In genomic region chr12:53219116-53219955, GRCh38 we compare ENCODE assay signal across 1 cellular context.
TF ChIP-seq lines count a peak whose summit lies in the region.

No MANE protein-coding gene starts in this region.

TF ChIP-seq in K562, 482 proteins besides CTCF, POLR2A, EP300 and RAD21 (continues in another document):
- TF ChIP-seq PCBP2 (IDR thresholded peaks at IDR 0.05; ENCODE audit: low read depth, low read length, poor library complexity, severe bottlenecking) (no peak), SP1 (CRISPR knock-in tag; IDR thresholded peaks at IDR 0.05) (no peak), MTF1 (CRISPR knock-in tag; IDR thresholded peaks at IDR 0.05; ENCODE audit: borderline replicate concordance) (no peak), XRCC5 (IDR thresholded peaks at IDR 0.05; ENCODE audit: low read depth, low read length) (no peak), CCAR2 (IDR thresholded peaks at IDR 0.05; ENCODE audit: low read depth, low read length) (no peak), SRF (CRISPR knock-in tag; IDR thresholded peaks at IDR 0.05) (no peak), ZNF778 (CRISPR knock-in tag; IDR thresholded peaks at IDR 0.05) (no peak), ZNF41 (CRISPR knock-in tag; conservative IDR thresholded peaks at IDR 0.05) (no peak), NFXL1 (CRISPR knock-in tag; IDR thresholded peaks at IDR 0.05) (no peak), MTA3 (IDR thresholded peaks at IDR 0.05; ENCODE audit: borderline replicate concordance) (no peak), MAFF (IDR thresholded peaks at IDR 0.05; ENCODE audit: low read length) (no peak), ZBTB7A (IDR thresholded peaks at IDR 0.05; ENCODE audit: borderline replicate concordance, control insufficient read depth, low read depth, low read length) (peak; percentile 54; the same call in 1 of the 2 replicates), VEZF1 (CRISPR knock-in tag; IDR thresholded peaks at IDR 0.05) (no peak), FOXK1 (CRISPR knock-in tag; IDR thresholded peaks at IDR 0.05; ENCODE audit: borderline replicate concordance) (no peak), GTF2F1 (IDR thresholded peaks at IDR 0.05; ENCODE audit: low read depth, low read length) (no peak), THRA (IDR thresholded peaks at IDR 0.05) (no peak), EGR1 (conservative IDR thresholded peaks at IDR 0.05) (peak; percentile 95), FOXJ2 (tag; IDR thresholded peaks at IDR 0.05) (no peak), RBM34 (IDR thresholded peaks at IDR 0.05; ENCODE audit: borderline replicate concordance, insufficient read depth, low read length) (no peak), RERE (CRISPR knock-in tag; IDR thresholded peaks at IDR 0.05; ENCODE audit: borderline replicate concordance) (no peak; the same call in 1 of the 2 replicates), CCNT2 (IDR thresholded peaks at IDR 0.05; ENCODE audit: borderline replicate concordance, extremely low read depth, insufficient read length, low read depth, low read length) (no peak), ZNF274 (IDR thresholded peaks at IDR 0.05; ENCODE audit: borderline replicate concordance, low read depth, low read length) (no peak), SETDB1 (IDR thresholded peaks at IDR 0.05; ENCODE audit: low read length) (no peak), KHSRP (IDR thresholded peaks at IDR 0.05) (no peak), MTA2 (IDR thresholded peaks at IDR 0.05; ENCODE audit: low read depth) (0 out of 2 replicates have a peak, but pooled peaks have one; percentile 17), ZBTB40 (IDR thresholded peaks at IDR 0.05) (0 out of 2 replicates have a peak, but pooled peaks have one; percentile 38), ZBTB40 (CRISPR knock-in tag; IDR thresholded peaks at IDR 0.05) (no peak), SREBF2 (CRISPR knock-in tag; IDR thresholded peaks at IDR 0.05) (no peak), ZNF311 (CRISPR knock-in tag; IDR thresholded peaks at IDR 0.05) (no peak), HNRNPLL (IDR thresholded peaks at IDR 0.05; ENCODE audit: low read depth, low read length, poor library complexity, severe bottlenecking) (no peak), PATZ1 (CRISPR knock-in tag; IDR thresholded peaks at IDR 0.05; ENCODE audit: borderline replicate concordance) (no peak), E2F4 (CRISPR knock-in tag; IDR thresholded peaks at IDR 0.05; ENCODE audit: low read depth) (no peak), HCFC1 (IDR thresholded peaks at IDR 0.05; ENCODE audit: low read depth, low read length) (no peak), NR2C2 (CRISPR knock-in tag; IDR thresholded peaks at IDR 0.05) (no peak), NR2C2 (tag; IDR thresholded peaks at IDR 0.05) (no peak)
